In the genomic region with DNA sequence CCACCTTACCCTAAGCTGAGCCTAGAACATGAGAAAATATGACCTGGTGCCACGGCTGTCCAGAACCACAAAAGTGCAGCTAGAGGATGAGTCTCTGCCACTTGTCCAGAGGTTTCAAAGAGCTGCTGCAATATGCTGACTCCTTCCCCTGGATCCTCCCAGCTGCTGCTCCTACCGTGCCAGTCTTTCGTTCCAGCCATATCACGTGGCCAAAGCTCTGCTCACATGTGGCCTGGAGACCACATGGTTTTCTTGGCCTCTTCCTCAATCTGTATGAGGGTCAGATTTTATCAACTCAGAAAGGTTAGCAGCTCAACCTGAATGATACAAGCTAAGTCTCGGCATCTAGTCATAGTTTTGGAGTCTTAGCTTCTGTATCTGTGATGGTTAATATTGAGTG, we compare ENCODE assay signal across 21 cellular contexts.
"Had no signal": no experiment of that assay in that cellular context is flagged by ENCODE, and none has a peak within 500 bp of the region (broad histone marks: within the 10 kb centered on the region; RNA-seq: fewer than 3 reads in every experiment).

No MANE protein-coding gene starts in this region.

- H3K27ac ChIP-seq: colonic mucosa, gastroesophageal sphincter, ovary, sigmoid colon, skin epidermis, testis, tibial nerve, upper lobe of right lung had no signal

- FAIRE-seq: endothelial cell of umbilical vein had no signal

- H3K9me3 ChIP-seq: colonic mucosa, gastroesophageal sphincter, ovary, sigmoid colon, testis, tibial nerve, upper lobe of right lung had no signal

- H3K27me3 ChIP-seq: colonic mucosa, gastroesophageal sphincter, ovary, sigmoid colon, testis, tibial nerve, upper lobe of right lung had no signal

- H3K4me1 ChIP-seq: colonic mucosa, testis, upper lobe of right lung had no signal

- H3K4me3 ChIP-seq: colonic mucosa, gastroesophageal sphincter, ovary, sigmoid colon, skin epidermis, testis, tibial nerve, upper lobe of right lung had no signal

- ATAC-seq: gastroesophageal sphincter; left lobe of liver; naive thymus-derived CD8-positive, alpha-beta T cell; stimulated activated naive B cell treated with anti-CD40 and anti-IgM and Interleukin-4, amounts not matched to agents 10 μg/mL and 1 μg/mL and 100 μg/mL, for 72 hours; stimulated activated naive CD8-positive, alpha-beta T cell treated with anti-CD3 and anti-CD28 coated beads, Interleukin-15, amount 100 ng/mL, for 72 hours; upper lobe of right lung had no signal

- H3K36me3 ChIP-seq: colonic mucosa, gastroesophageal sphincter, ovary, sigmoid colon, tibial nerve, upper lobe of right lung had no signal

- DNase-seq: colonic mucosa; effector CD4-positive, alpha-beta T cell; endodermal cell; erythroblast; glutamatergic neuron; islet precursor cell; mammary epithelial cell; naive thymus-derived CD8-positive, alpha-beta T cell; ovary; sigmoid colon; stimulated activated CD4-positive, alpha-beta T cell treated with anti-CD3 and anti-CD28 coated beads, Interleukin-2, amount 100 ng/mL, for 24 hours; stimulated activated CD4-positive, alpha-beta T cell treated with anti-CD3 and anti-CD28 coated beads, Interleukin-4, amount 100 ng/mL, for 4 hours; stimulated activated naive B cell treated with anti-CD40 and anti-IgM and Interleukin-4, amounts not matched to agents 10 μg/mL and 1 μg/mL and 100 μg/mL, for 72 hours; stimulated activated naive CD8-positive, alpha-beta T cell treated with anti-CD3 and anti-CD28 coated beads, Interleukin-15, amount 100 ng/mL, for 72 hours; testis; upper lobe of right lung had no signal
